Comparison of ENCODE assay signal across 23 cellular contexts in the genomic region with DNA sequence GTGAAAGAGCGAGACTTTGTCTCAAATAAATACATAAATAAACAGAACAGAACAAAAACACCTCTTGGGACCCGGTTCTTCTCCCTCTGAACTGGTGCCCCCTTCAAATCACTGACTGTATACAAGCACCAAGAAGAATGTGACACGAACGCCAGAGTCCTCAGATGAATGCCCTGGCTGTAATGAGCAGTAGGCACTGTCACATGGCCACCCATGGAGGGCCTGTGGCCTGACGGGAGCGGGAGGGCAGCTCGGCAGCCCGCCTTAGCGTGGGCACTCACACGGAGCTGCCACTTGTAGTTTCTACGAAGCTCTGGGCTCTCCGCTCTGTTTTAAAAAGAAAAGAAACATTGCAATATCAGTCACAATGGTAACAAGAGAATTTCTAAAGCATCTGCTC.
A peak's percentile ranks its signal among the peaks of the same experiment; 100 is the strongest.
DNase-seq lines count a peak whose midpoint lies in the region; ATAC-seq and TF ChIP-seq lines count a peak whose summit lies in the region.
"Had no signal": no experiment of that assay in that cellular context is flagged by ENCODE, and none has a peak within 500 bp of the region (broad histone marks: within the 10 kb centered on the region; RNA-seq: fewer than 3 reads in every experiment).

No MANE protein-coding gene starts in this region.

- no peaks in the 10 kb centered on the region for H3K27me3 ChIP-seq in H9 (ENCODE audit: insufficient read depth, low read length)
- H3K27me3 ChIP-seq: BLaER1, Peyer's patch had no signal

- no peak overlapping the region for H4K91ac ChIP-seq in H9 (ENCODE audit: insufficient read length, low read depth, low read length)

- no peaks in the 10 kb centered on the region for H3K23me2 ChIP-seq in H9 (ENCODE audit: insufficient read length, low read depth, low read length, poor library complexity, severe bottlenecking)

- intact Hi-C loops in sciatic nerve (cut with DNase I) = no loop called here

- no peak overlapping the region for H3K23ac ChIP-seq in H9 (ENCODE audit: insufficient read length, low read depth, low read length)

- H2AFZ ChIP-seq in H9 (ENCODE audit: low read length) = no peak overlapping the region
- H2AFZ ChIP-seq: GM23338 had no signal

- no peak overlapping the region for H3K56ac ChIP-seq in H9 (ENCODE audit: insufficient read length, low read depth, low read length)

- H3K27me3 Mint-ChIP-seq in H9 (ENCODE audit: low read depth) = no peaks in the 10 kb centered on the region
- H3K27me3 Mint-ChIP-seq: CD4-positive, alpha-beta memory T cell had no signal

- no peaks in the 10 kb centered on the region for H3K4me1 ChIP-seq in H9 (ENCODE audit: insufficient read depth, low read length)
- H3K4me1 ChIP-seq: Caco-2, Peyer's patch had no signal

- H3K14ac ChIP-seq in H9 (ENCODE audit: insufficient read depth, low read length) = no peak overlapping the region; the same call in 1 of the 2 replicates

- no peaks in the 10 kb centered on the region for H3K79me2 ChIP-seq in H9 (ENCODE audit: insufficient read depth, low read length)

- H2BK5ac ChIP-seq in H9 (ENCODE audit: insufficient read length, low read length) = no peak overlapping the region

- H2BK15ac ChIP-seq in H9 (ENCODE audit: low read depth, low read length) = no peak overlapping the region

- no peak overlapping the region for H3K27ac ChIP-seq in H9 (ENCODE audit: insufficient read length, low read depth, low read length)
- H3K27ac ChIP-seq: BLaER1, KMS-11, Peyer's patch had no signal

- peaks cover 1 to 8% of the 10 kb centered on the region in 2 experiments for H3K4me1 Mint-ChIP-seq in H9
- H3K4me1 Mint-ChIP-seq: CD4-positive, alpha-beta memory T cell had no signal

- no peak overlapping the region for H3K4me2 ChIP-seq in H9 (ENCODE audit: insufficient read depth, insufficient read length, low read length)
- H3K4me2 ChIP-seq: BLaER1, GM23338, KMS-11 had no signal

- no peak overlapping the region for H4K5ac ChIP-seq in H9 (ENCODE audit: insufficient read length, low read depth, low read length)

- no peak overlapping the region for H2BK120ac ChIP-seq in H9 (ENCODE audit: low read depth, low read length, poor library complexity, severe bottlenecking)

- ATAC-seq in sciatic nerve = peak; percentile 53
- no peak for ATAC-seq in GM21515 (IDR thresholded peaks at IDR 0.05; ENCODE audit: unreplicated experiment)
- ATAC-seq: GM23338, HCT116 had no signal

- H2BK20ac ChIP-seq in H9 (ENCODE audit: low read depth, low read length, poor library complexity, severe bottlenecking) = no peak overlapping the region

- H4K8ac ChIP-seq in H9 (replicated peaks; ENCODE audit: insufficient read length, low read depth, low read length) = no peak overlapping the region

- H3K9me3 ChIP-seq in H9 (ENCODE audit: control insufficient read depth, low read depth, low read length) = no peaks in the 10 kb centered on the region
- H3K9me3 ChIP-seq: BLaER1, Caco-2, Peyer's patch had no signal

- no peak overlapping the region for H3K4me3 ChIP-seq in foreskin fibroblast (ENCODE audit: low read depth in 1 of 2, low read length in 2 of 2)
- H3K4me3 ChIP-seq: BLaER1, GM23338, Peyer's patch had no signal

- no peak overlapping the region for H3K27ac Mint-ChIP-seq in H9
- H3K27ac Mint-ChIP-seq: CD4-positive, alpha-beta memory T cell; GM23338 had no signal

- WGBS in H9 (ENCODE audit: extremely low coverage, insufficient read length, low lambda C conversion rate) = no CpG with 5 or more reads among the region's 12 CpGs

- H3K18ac ChIP-seq in H9 (ENCODE audit: insufficient read length, low read depth, low read length) = no peak overlapping the region

- no peak overlapping the region for H3K9ac ChIP-seq in H9 (ENCODE audit: extremely low read depth, insufficient read length, low read length)
- H3K9ac ChIP-seq: BLaER1, KMS-11 had no signal

- no peak overlapping the region for H3K4ac ChIP-seq in H9 (ENCODE audit: low read depth, low read length)

- peak; percentile 32 for DNase-seq in Ammon's horn (ENCODE audit: low spot score)
- DNase-seq in H9 = peak; percentile 14
- DNase-seq in islet precursor cell = peak; percentile 24
- peak; percentile 59 for DNase-seq in sciatic nerve (ENCODE audit: low spot score)
- no peak for DNase-seq in foreskin fibroblast
- DNase-seq in NCI-H2227 treated with DMSO at 0.1 percent for 48 hours (lab: John Stamatoyannopoulos, UW) = no peak
- DNase-seq: Caco-2; CD4-positive, alpha-beta memory T cell; DMS 273 treated with DMSO at 0.1 percent for 48 hours; DND-41; IMR-90; NCI-H1105; NCI-H146; NCI-H2029; NCI-H2171; NCI-H524 treated with DMSO at 0.1 percent for 48 hours; NCI-H82 had no signal

- TF ChIP-seq CTCF in H9 (conservative IDR thresholded peaks at IDR 0.05) = no peak
- TF ChIP-seq CTCF in foreskin fibroblast (IDR thresholded peaks at IDR 0.05; ENCODE audit: low read depth, low read length) = no peak

- no peaks in the 10 kb centered on the region for H3K79me1 ChIP-seq in H9 (ENCODE audit: insufficient read depth, low read depth, low read length, poor library complexity, severe bottlenecking)

- H2AK5ac ChIP-seq in H9 (ENCODE audit: insufficient read length, low read length) = no peak overlapping the region

- H3K9me3 Mint-ChIP-seq in H9 = no peaks in the 10 kb centered on the region
- H3K9me3 Mint-ChIP-seq: CD4-positive, alpha-beta memory T cell; GM23338 had no signal

- H3K4me3 Mint-ChIP-seq in H9 = no peak overlapping the region
- H3K4me3 Mint-ChIP-seq: CD4-positive, alpha-beta memory T cell; GM23338 had no signal

- H2BK12ac ChIP-seq in H9 (ENCODE audit: insufficient read length, low read depth, low read length) = no peak overlapping the region

- no peaks in the 10 kb centered on the region for H4K20me1 ChIP-seq in H9 (ENCODE audit: control insufficient read depth, insufficient read depth, insufficient read length)

- H3K36me3 Mint-ChIP-seq in H9 (ENCODE audit: insufficient read depth in 1 of 3, low read depth in 3 of 3) = peaks cover 0 to 16% (median 6%) of the 10 kb centered on the region in 3 experiments; a peak in 4 of 7 replicates

- H3T11ph ChIP-seq in H9 (ENCODE audit: low read length) = no peak overlapping the region

Comparison
In these comparisons a context has a peak if more than half of its experiments do, and no peak if none do; other contexts are left out.
1. DNase-seq: peak in Ammon's horn (single experiment), H9 (single experiment), islet precursor cell (single experiment) and sciatic nerve (single experiment); none in foreskin fibroblast (0 of 2) and NCI-H2227 treated with DMSO at 0.1 percent for 48 hours (single experiment).